In genomic region chr2:205686231-205687017, GRCh38 we compare ENCODE assay signal across 8 cellular contexts. TPM values are rescaled to one million over a fixed set of nuclear protein-coding genes. Genes with fewer than 3 reads are reported as not detected.
DNase-seq lines count a peak whose midpoint lies in the region; ATAC-seq, FAIRE-seq and TF ChIP-seq lines count a peak whose summit lies in the region.

No MANE protein-coding gene starts in this region.

- peaks cover 29% of the 10 kb centered on the region for H3K4me1 ChIP-seq in ectodermal cell (ENCODE audit: control insufficient read depth, insufficient read depth, low read length)

- no peaks in the 10 kb centered on the region for H3K27me3 ChIP-seq in AG04450 (ENCODE audit: control insufficient read depth, insufficient read depth, low read length)
- peaks cover 31% of the 10 kb centered on the region for H3K27me3 ChIP-seq in ectodermal cell (ENCODE audit: control insufficient read depth, insufficient read depth, low read length, poor library complexity, severe bottlenecking)

- POLR2A ChIA-PET in AG04450 (lab: Yijun Ruan, JAX), result interaction anchor here (1.1 to 1.2 kb wide), 2 partner anchors 9 to 28 kb away, joined by 3 to 6 read pairs; no protein-coding TSS in a partner anchor

- no peaks in the 10 kb centered on the region for H3K36me3 ChIP-seq in ectodermal cell (ENCODE audit: control insufficient read depth, insufficient read depth, low read length)

- H3K4me3 ChIP-seq in AG04450 (ENCODE audit: low read depth, low read length) (peak overlapping the region; percentile 70), ectodermal cell (ENCODE audit: insufficient read depth, low read depth, low read length) (peak overlapping the region; percentile 60)

- no peak for DNase-seq in AG04450 (ENCODE audit: low read depth, low spot score)
- DNase-seq in KBM-7, result peak; percentile 16
- no peak for DNase-seq in naive B cell
- DNase-seq in NCI-H2029 treated with DMSO at 0.1 percent for 48 hours (lab: John Stamatoyannopoulos, UW), result no peak
- DNase-seq in GOT3 (lab: John Stamatoyannopoulos, UW), result no peak
- no peak for DNase-seq in frontal cortex (ENCODE audit: low spot score in 2 of 2)

- in situ Hi-C loops in KBM-7 (cut with MboI; ENCODE audit: low pct_unique_long_range_greater_than_20kb, low sequenced_read_pairs), result no loop called here

- 1% methylated on average over 43 of the region's 43 CpGs for WGBS in ectodermal cell, 2 experiments

- H3K27ac ChIP-seq in AG04450 (ENCODE audit: low read depth, low read length) (peak overlapping the region; percentile 47), ectodermal cell (ENCODE audit: insufficient read depth, low read depth, low read length, poor library complexity, severe bottlenecking) (no peak overlapping the region)

- peak overlapping the region; percentile 85 to 93 (median 92) for H3K4me3 Mint-ChIP-seq in naive B cell

- peaks cover 21 to 55% (median 27%) of the 10 kb centered on the region in 3 donors for H3K27me3 Mint-ChIP-seq in naive B cell

- H3K27ac Mint-ChIP-seq in naive B cell, result peak overlapping the region in 3 of 6 donors; percentile 31 to 65 (median 47)

- H3K9me3 Mint-ChIP-seq in naive B cell, result no peaks in the 10 kb centered on the region

- H3K9me3 ChIP-seq in AG04450 (ENCODE audit: control insufficient read depth, insufficient read depth, low read length) (no peaks in the 10 kb centered on the region; the same call in 1 of the 2 replicates), ectodermal cell (ENCODE audit: control insufficient read depth, low read length) (no peaks in the 10 kb centered on the region)

- peaks cover 40 to 48% (median 48%) of the 10 kb centered on the region in 3 donors for H3K4me1 Mint-ChIP-seq in naive B cell

- H3K36me3 Mint-ChIP-seq in naive B cell, result no peaks in the 10 kb centered on the region

- TF ChIP-seq CTCF in AG04450 (IDR thresholded peaks at IDR 0.05; ENCODE audit: low read depth, low read length), result peak; percentile 49

- ATAC-seq in naive B cell (ENCODE audit: low read depth in 2 of 2) (no peak), HG02610 (IDR thresholded peaks at IDR 0.05; ENCODE audit: unreplicated experiment) (no peak)

- CTCF ChIA-PET in AG04450 (lab: Charles Lee), result interaction anchor here (1.0 to 1.1 kb wide), 2 partner anchors 47 to 240 kb away, joined by 3 to 4 read pairs; no protein-coding TSS in a partner anchor

- FAIRE-seq in frontal cortex (lab: Jason Lieb, UNC), result no peak

RNA-seq across cellular contexts. Expression of gene NRP2, which starts 4.1 kb away (rescaled TPM):
- polyA plus RNA-seq in AG04450 (2011; rRNA removed) (106 and 114 TPM in 2 replicates), naive B cell (ENCODE audit: low read depth in 6 of 6) (1 to 10 TPM in 4 of 6 donors, under 1 TPM in 2; 0.49 to 7.6 (median 2.0) TPM)
- polyA minus RNA-seq in AG04450 (2011; rRNA and poly(A)+ RNA removed), result 127 and 153 TPM in 2 replicates
- polyA plus RNA-seq in ectodermal cell (2013, experiment 1 of 4), result 264 TPM
- polyA plus RNA-seq in ectodermal cell (2013, experiment 2 of 4), result 199 TPM
- polyA plus RNA-seq in ectodermal cell (2013, experiment 3 of 4), result 129 TPM
- 139 TPM for polyA plus RNA-seq in ectodermal cell (2013, experiment 4 of 4)
- total RNA-seq in frontal cortex, result 26.1 TPM

Comparison
In these comparisons a context has a peak if more than half of its experiments do, and no peak if none do; other contexts are left out.
1. RNA of gene NRP2, which starts 4.1 kb away (polyA plus RNA-seq): 106 to 114 TPM in AG04450; 0.49 to 7.6 TPM in naive B cell; every median in the first group is over 10 times any median in the second.